8 cellular contexts compared by ENCODE assay signal in genomic region chr2:85577386-85578242, GRCh38. TPM values are rescaled to one million over a fixed set of nuclear protein-coding genes. Genes with fewer than 3 reads are reported as not detected.
DNase-seq lines count a peak whose midpoint lies in the region; ATAC-seq and TF ChIP-seq lines count a peak whose summit lies in the region.

Gene VAMP8 (plus strand): TSS chr2:85577586. CDS start chr2:85577647, 61 bp downstream.

- peaks cover 1% of the 10 kb centered on the region for H3K27me3 Mint-ChIP-seq in activated naive CD8-positive, alpha-beta T cell treated with anti-CD3 and anti-CD28 coated beads, Interleukin-2, amount 10 ng/mL, durations not matched to agents 7 days and 5 days

- H3K27ac ChIP-seq in RWPE2 (ENCODE audit: poor library complexity, severe bottlenecking) (peak within 1 kb of the TSS; percentile 51), iPS-20b (ENCODE audit: low read length) (no peak within 1 kb of the TSS)

- H3K4me1 Mint-ChIP-seq in activated naive CD8-positive, alpha-beta T cell treated with anti-CD3 and anti-CD28 coated beads, Interleukin-2, amount 10 ng/mL, durations not matched to agents 7 days and 5 days, result peaks cover 30% of the 10 kb centered on the region

- H3K9me3 Mint-ChIP-seq in activated naive CD8-positive, alpha-beta T cell treated with anti-CD3 and anti-CD28 coated beads, Interleukin-2, amount 10 ng/mL, durations not matched to agents 7 days and 5 days, result no peaks in the 10 kb centered on the region

- H3K27me3 ChIP-seq in RWPE2 (ENCODE audit: insufficient read depth, poor library complexity, severe bottlenecking) (no peaks in the 10 kb centered on the region), iPS-20b (ENCODE audit: insufficient read depth, low read length) (peaks cover 9% of the 10 kb centered on the region)

- DNase-seq in RWPE2 (ENCODE audit: low spot score), result peak; percentile 89
- peak; percentile 66 for DNase-seq in activated naive CD8-positive, alpha-beta T cell treated with anti-CD3 and anti-CD28 coated beads, Interleukin-2, amount 10 ng/mL, durations not matched to agents 7 days and 5 days
- DNase-seq in stimulated activated CD4-positive, alpha-beta T cell treated with anti-CD3 and anti-CD28 coated beads, Interleukin-12 subunit alpha, Interleukin-12 subunit beta, amount 100 ng/mL, for 4 hours, result peak; percentile 57
- no peak for DNase-seq in NCI-H1436 treated with DMSO at 0.1 percent for 48 hours (lab: John Stamatoyannopoulos, UW)
- no peak for DNase-seq in NCI-H1417 treated with DMSO at 0.1 percent for 48 hours (lab: John Stamatoyannopoulos, UW)

- POLR2A ChIA-PET in activated naive CD8-positive, alpha-beta T cell treated with anti-CD3 and anti-CD28 coated beads, Interleukin-2, amount 10 ng/mL, durations not matched to agents 7 days and 5 days (lab: Charles Lee), result interaction anchor here (0.7 to 4.5 kb wide), 11 partner anchors 10 to 250 kb away, joined by 3 to 30 read pairs (median 5); partner anchors contain the start of genes C2orf68, GGCX, MAT2A and RNF181

- H3K36me3 ChIP-seq in RWPE2 (ENCODE audit: low read depth), result peaks cover 18% of the 10 kb centered on the region
- peaks cover 4% of the 10 kb centered on the region; the same call in 1 of the 2 replicates for H3K36me3 ChIP-seq in iPS-20b (ENCODE audit: insufficient read depth, low read depth, low read length)

- H3K4me1 ChIP-seq in RWPE2 (ENCODE audit: insufficient read depth, poor library complexity, severe bottlenecking), result peaks cover 12% of the 10 kb centered on the region
- H3K4me1 ChIP-seq in iPS-20b (ENCODE audit: insufficient read depth, low read length), result peaks cover 5% of the 10 kb centered on the region; the same call in 1 of the 2 replicates

- peak within 1 kb of the TSS; percentile 66; the same call in 1 of the 2 replicates for H3K9ac ChIP-seq in iPS-20b (ENCODE audit: low read depth, low read length)

- H3K4me3 ChIP-seq in RWPE2 (ENCODE audit: severe bottlenecking) (peak within 1 kb of the TSS; percentile 41), iPS-20b (ENCODE audit: low read length) (peak within 1 kb of the TSS; percentile 73)

- peak within 1 kb of the TSS; percentile 92 for H3K4me3 Mint-ChIP-seq in activated naive CD8-positive, alpha-beta T cell treated with anti-CD3 and anti-CD28 coated beads, Interleukin-2, amount 10 ng/mL, durations not matched to agents 7 days and 5 days

- peak within 1 kb of the TSS; percentile 90 for H3K27ac Mint-ChIP-seq in activated naive CD8-positive, alpha-beta T cell treated with anti-CD3 and anti-CD28 coated beads, Interleukin-2, amount 10 ng/mL, durations not matched to agents 7 days and 5 days

- peak; percentile 48 for ATAC-seq in GM18858 (IDR thresholded peaks at IDR 0.05; ENCODE audit: unreplicated experiment)
- ATAC-seq in HG03039 (IDR thresholded peaks at IDR 0.05; ENCODE audit: unreplicated experiment), result peak; percentile 72
- peak; percentile 97 for ATAC-seq in RWPE2 (ENCODE audit: low read depth)
- peak; percentile 82 for ATAC-seq in activated naive CD8-positive, alpha-beta T cell treated with anti-CD3 and anti-CD28 coated beads, Interleukin-2, amount 10 ng/mL, durations not matched to agents 7 days and 5 days (ENCODE audit: low read depth)

- H3K9me3 ChIP-seq in RWPE2 (ENCODE audit: severe bottlenecking) (no peaks in the 10 kb centered on the region), iPS-20b (ENCODE audit: insufficient read depth, low read depth, low read length) (no peaks in the 10 kb centered on the region)

- TF ChIP-seq CTCF in RWPE2 (IDR thresholded peaks at IDR 0.05; ENCODE audit: poor library complexity, severe bottlenecking), result no peak

- H3K36me3 Mint-ChIP-seq in activated naive CD8-positive, alpha-beta T cell treated with anti-CD3 and anti-CD28 coated beads, Interleukin-2, amount 10 ng/mL, durations not matched to agents 7 days and 5 days, result peaks cover 19% of the 10 kb centered on the region

RNA-seq across cellular contexts. Expression of gene VAMP8, which starts in this region (rescaled TPM):
- total RNA-seq in activated naive CD8-positive, alpha-beta T cell treated with anti-CD3 and anti-CD28 coated beads, Interleukin-2, amount 10 ng/mL, durations not matched to agents 7 days and 5 days, result 100 to 1,000 TPM; 128 to 135 TPM

Comparison
In these comparisons a context has a peak if more than half of its experiments do, and no peak if none do; other contexts are left out.
1. DNase-seq: peak in RWPE2 (single experiment), activated naive CD8-positive, alpha-beta T cell treated with anti-CD3 and anti-CD28 coated beads, Interleukin-2, amount 10 ng/mL, durations not matched to agents 7 days and 5 days (single experiment) and stimulated activated CD4-positive, alpha-beta T cell treated with anti-CD3 and anti-CD28 coated beads, Interleukin-12 subunit alpha, Interleukin-12 subunit beta, amount 100 ng/mL, for 4 hours (single experiment); none in NCI-H1436 treated with DMSO at 0.1 percent for 48 hours (single experiment) and NCI-H1417 treated with DMSO at 0.1 percent for 48 hours (single experiment).
2. Peak in every context shown above with its lines, with median percentiles within 50 percentile points of each other: ATAC-seq.